In the genomic region with DNA sequence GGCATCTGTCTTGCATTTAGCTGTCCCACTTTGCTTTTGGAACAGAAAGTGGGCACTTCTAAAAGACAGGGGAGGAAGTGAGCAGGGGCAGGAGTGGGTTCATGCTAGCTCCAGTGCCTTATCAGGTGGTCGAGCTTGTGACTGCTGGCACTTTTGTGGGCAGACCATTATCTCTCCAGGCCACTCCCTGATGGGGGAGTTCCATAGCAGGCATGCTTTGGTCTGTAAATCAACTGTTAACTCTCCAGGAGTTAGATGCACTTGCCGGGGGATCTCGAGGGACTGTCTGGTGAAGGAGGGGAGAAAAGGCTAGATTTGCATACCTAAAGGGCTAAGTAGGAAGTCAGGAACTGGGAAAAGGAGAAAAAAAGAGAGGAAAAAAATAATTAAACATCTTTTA, we compare ENCODE assay signal across 1 cellular context.
TF ChIP-seq lines count a peak whose summit lies in the region.

No MANE protein-coding gene starts in this region.

TF ChIP-seq in A549, 52 proteins besides CTCF, POLR2A, EP300 and RAD21:
- TF ChIP-seq FOSL2 (IDR thresholded peaks at IDR 0.05) = no peak
- no peak for TF ChIP-seq FOSL2 (CRISPR knock-in tag; IDR thresholded peaks at IDR 0.05)
- TF ChIP-seq JUNB (IDR thresholded peaks at IDR 0.05) = no peak
- TF ChIP-seq, protein P1, sequence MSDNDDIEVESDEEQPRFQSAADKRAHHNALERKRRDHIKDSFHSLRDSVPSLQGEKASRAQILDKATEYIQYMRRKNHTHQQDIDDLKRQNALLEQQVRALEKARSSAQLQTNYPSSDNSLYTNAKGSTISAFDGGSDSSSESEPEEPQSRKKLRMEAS (IDR thresholded peaks at IDR 0.05) = no peak
- TF ChIP-seq TP53 (CRISPR knock-in tag; IDR thresholded peaks at IDR 0.05) = no peak
- no peak for TF ChIP-seq HDAC2 (IDR thresholded peaks at IDR 0.05)
